In the genomic region with DNA sequence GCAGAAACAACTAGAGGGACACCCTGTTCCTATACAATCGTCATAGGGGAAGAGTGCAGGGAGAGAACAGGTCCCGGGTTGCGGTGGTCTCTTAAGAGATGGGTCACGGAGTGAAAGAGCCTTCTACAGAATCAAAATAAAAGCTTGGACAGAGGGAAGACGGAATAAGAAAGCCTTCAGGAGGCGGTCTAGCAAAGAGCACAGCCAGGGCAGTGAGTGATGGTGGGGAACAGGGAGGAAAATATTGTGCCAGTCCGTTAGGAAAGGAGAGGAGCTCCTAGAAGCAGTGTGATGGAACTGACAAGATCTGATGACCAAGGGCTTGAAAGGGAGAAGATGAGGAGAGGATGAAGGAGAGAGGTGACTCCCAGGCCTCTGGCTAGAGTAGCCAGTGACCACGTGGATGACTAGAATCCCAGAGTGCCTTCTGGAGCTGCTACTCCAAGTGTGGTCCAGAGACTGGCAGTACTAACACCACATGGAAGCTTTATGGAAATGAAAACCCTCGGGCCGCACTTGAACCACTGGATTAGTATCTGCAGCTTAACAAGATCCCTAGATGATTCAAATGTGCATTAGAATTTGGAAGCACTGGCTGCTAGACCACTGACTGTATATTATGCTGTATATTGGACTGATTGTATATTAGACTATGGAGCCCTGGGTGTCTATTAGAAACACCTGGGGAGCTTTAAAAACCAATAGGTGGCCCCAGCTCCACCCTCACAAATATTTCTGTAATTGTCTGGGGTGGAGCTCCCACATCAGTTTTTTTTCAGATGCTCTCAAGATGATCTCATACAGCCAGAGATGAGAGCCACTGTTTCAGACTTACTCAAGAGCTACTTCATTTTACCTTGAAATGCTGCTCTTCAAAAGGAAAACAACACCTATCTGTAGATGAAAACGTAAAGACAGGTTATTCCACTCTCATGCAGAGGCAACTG, we compare ENCODE assay signal across 10 cellular contexts. TPM values are rescaled to one million over a fixed set of nuclear protein-coding genes. Genes with fewer than 3 reads are reported as not detected.
DNase-seq lines count a peak whose midpoint lies in the region; ATAC-seq, FAIRE-seq and TF ChIP-seq lines count a peak whose summit lies in the region.
"Had no signal": no experiment of that assay in that cellular context is flagged by ENCODE, and none has a peak within 500 bp of the region (broad histone marks: within the 10 kb centered on the region; RNA-seq: fewer than 3 reads in every experiment).

No MANE protein-coding gene starts in this region.

- no peaks in the 10 kb centered on the region for H3K27me3 ChIP-seq in MG63
- no peaks in the 10 kb centered on the region for H3K27me3 ChIP-seq in endothelial cell of umbilical vein (ENCODE audit: control insufficient read depth in 2 of 2, insufficient read depth in 2 of 2, low read length in 2 of 2)
- H3K27me3 ChIP-seq in parathyroid adenoma (ENCODE audit: control insufficient read depth, insufficient read depth, low read length) = no peaks in the 10 kb centered on the region

- intact Hi-C loops in endothelial cell of umbilical vein (cut with micrococcal nuclease) = loop anchor here (1.0 kb wide), 3 partner anchors 34 to 97 kb away; no protein-coding TSS in a partner anchor

- peak; percentile 61 for FAIRE-seq in endothelial cell of umbilical vein (lab: Jason Lieb, UNC)
- FAIRE-seq in frontal cortex (lab: Jason Lieb, UNC) = no peak
- FAIRE-seq: A204.1 had no signal

- H3K9me1 ChIP-seq in endothelial cell of umbilical vein (replicated peaks; ENCODE audit: control insufficient read depth, extremely low read depth, insufficient read depth, low read length) = no peaks in the 10 kb centered on the region

- H3K4me1 ChIP-seq in endothelial cell of umbilical vein (ENCODE audit: control insufficient read depth, extremely low read depth, insufficient read depth, low read length) = peaks cover 35% of the 10 kb centered on the region
- no peaks in the 10 kb centered on the region for H3K4me1 ChIP-seq in parathyroid adenoma

- peak overlapping the region; percentile 67 for H3K4me3 ChIP-seq in MG63
- peak overlapping the region in 1 of 3 experiments; percentile 28 for H3K4me3 ChIP-seq in endothelial cell of umbilical vein (replicated peaks in 1 of 3; ENCODE audit: insufficient read depth in 1 of 3, low read depth in 1 of 3, low read length in 3 of 3)
- H3K4me3 ChIP-seq in parathyroid adenoma (ENCODE audit: low read depth, low read length) = peak overlapping the region; percentile 58

- no peak for ATAC-seq in GM21390 (IDR thresholded peaks at IDR 0.05; ENCODE audit: unreplicated experiment)
- ATAC-seq: left colon had no signal

- H3K79me2 ChIP-seq in endothelial cell of umbilical vein (ENCODE audit: control insufficient read depth, insufficient read depth, low read length) (peaks cover 33% of the 10 kb centered on the region), parathyroid adenoma (no peaks in the 10 kb centered on the region)

- peak overlapping the region; percentile 82 for H3K9ac ChIP-seq in endothelial cell of umbilical vein (replicated peaks; ENCODE audit: extremely low read depth, insufficient read depth, low read length)
- H3K9ac ChIP-seq in parathyroid adenoma = no peak overlapping the region

- H3K36me3 ChIP-seq in MG63 (peaks cover 8% of the 10 kb centered on the region), endothelial cell of umbilical vein (ENCODE audit: control insufficient read depth in 2 of 2, extremely low read depth in 1 of 2, insufficient read depth in 2 of 2, low read length in 2 of 2) (no peaks in the 10 kb centered on the region), parathyroid adenoma (ENCODE audit: control insufficient read depth, insufficient read depth, low read length) (no peaks in the 10 kb centered on the region)

- BruUV-seq in endothelial cell of umbilical vein (replicated peaks; lab: Mats Ljungman, UMichigan) = no TSS peak

- peak overlapping the region; percentile 8 for H2AFZ ChIP-seq in endothelial cell of umbilical vein (ENCODE audit: low read depth, low read length)
- H2AFZ ChIP-seq in parathyroid adenoma = peak overlapping the region; percentile 76

- POLR2A ChIA-PET in endothelial cell of umbilical vein (lab: Charles Lee) = interaction anchor here (2.5 kb wide), 1 partner anchor 59 kb away, joined by 11 read pairs; no protein-coding TSS in a partner anchor

- dilution Hi-C loops in endothelial cell of umbilical vein (cut with MboI; ENCODE audit: extremely low pct_ligation_motif_present, low sequenced_read_pairs) = no loop called here

- peaks cover 5% of the 10 kb centered on the region for H4K20me1 ChIP-seq in endothelial cell of umbilical vein (replicated peaks; ENCODE audit: control insufficient read depth, extremely low read depth, insufficient read depth, low read length)

- H3K9me3 ChIP-seq in MG63 (no peaks in the 10 kb centered on the region), endothelial cell of umbilical vein (replicated peaks; ENCODE audit: control insufficient read depth, insufficient read depth, low read length) (no peaks in the 10 kb centered on the region), parathyroid adenoma (ENCODE audit: control insufficient read depth, low read length) (no peaks in the 10 kb centered on the region)

- no peak for TF ChIP-seq POLR2A in endothelial cell of umbilical vein (IDR thresholded peaks at IDR 0.05; ENCODE audit: low read depth, low read length)

- peak overlapping the region; percentile 72 for H3K27ac ChIP-seq in endothelial cell of umbilical vein (ENCODE audit: insufficient read depth, low read depth, low read length)
- no peak overlapping the region for H3K27ac ChIP-seq in parathyroid adenoma

- TF ChIP-seq CTCF in endothelial cell of umbilical vein (IDR thresholded peaks at IDR 0.05; ENCODE audit: extremely low read depth in 1 of 2, insufficient read depth in 1 of 2, low read depth in 1 of 2, low read length in 2 of 2) = no peak
- no peak for TF ChIP-seq CTCF in parathyroid adenoma (IDR thresholded peaks at IDR 0.05)

- H3K4me2 ChIP-seq in endothelial cell of umbilical vein (ENCODE audit: insufficient read depth, low read length) (peak overlapping the region; percentile 90), parathyroid adenoma (ENCODE audit: low read length) (peak overlapping the region; percentile 87)

- DNase-seq in DMS53 (lab: John Stamatoyannopoulos, UW) = peak; percentile 56
- no peak for DNase-seq in DMS53 treated with DMSO at 0.1 percent for 48 hours (lab: John Stamatoyannopoulos, UW; ENCODE audit: unreplicated experiment)
- peak; percentile 35 for DNase-seq in MG63
- no peak for DNase-seq in endothelial cell of umbilical vein (ENCODE audit: low read depth, low spot score)
- no peak for DNase-seq in stimulated activated CD4-positive, alpha-beta T cell treated with anti-CD3 and anti-CD28 coated beads, Interleukin-4, amount 100 ng/mL, for 1 hour
- DNase-seq in frontal cortex (ENCODE audit: low spot score in 2 of 2) = no peak
- DNase-seq: left colon had no signal

- CTCF ChIA-PET in endothelial cell of umbilical vein (lab: Charles Lee) = interaction anchor here (0.6 to 4.2 kb wide), 17 partner anchors 8 to 360 kb away, joined by 3 to 33 read pairs (median 5); no protein-coding TSS in a partner anchor

TF ChIP-seq in endothelial cell of umbilical vein, 7 proteins besides CTCF, POLR2A, EP300 and RAD21:
- no peak for TF ChIP-seq POLR2AphosphoS5 (IDR thresholded peaks at IDR 0.05; ENCODE audit: insufficient read depth, low read depth, low read length)
- TF ChIP-seq JUN (IDR thresholded peaks at IDR 0.05; ENCODE audit: borderline replicate concordance, insufficient read depth, insufficient read length, low read depth) = no peak
- TF ChIP-seq EZH2 (IDR thresholded peaks at IDR 0.05; ENCODE audit: borderline replicate concordance, low read depth, low read length, severe bottlenecking) = no peak
- no peak for TF ChIP-seq GATA2 (IDR thresholded peaks at IDR 0.05; ENCODE audit: insufficient read depth, insufficient read length, low read depth, low read length)
- no peak for TF ChIP-seq MYC (IDR thresholded peaks at IDR 0.05; ENCODE audit: low read depth, low read length)
- TF ChIP-seq FOS (IDR thresholded peaks at IDR 0.05; ENCODE audit: borderline replicate concordance, insufficient read depth, low read length) = no peak
- TF ChIP-seq, protein P1, sequence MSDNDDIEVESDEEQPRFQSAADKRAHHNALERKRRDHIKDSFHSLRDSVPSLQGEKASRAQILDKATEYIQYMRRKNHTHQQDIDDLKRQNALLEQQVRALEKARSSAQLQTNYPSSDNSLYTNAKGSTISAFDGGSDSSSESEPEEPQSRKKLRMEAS (IDR thresholded peaks at IDR 0.05; ENCODE audit: insufficient read depth, insufficient read length) = no peak

RNA-seq across cellular contexts. Expression of a gene that starts 1.1 kb away (rescaled TPM):
- total RNA-seq in MG63 (2014; rRNA removed; shearing (Covaris generic); ENCODE audit: low replicate concordance) = 47.2 and 48.6 TPM in 2 replicates
- 59.7 and 66.5 TPM in 2 replicates for total RNA-seq in endothelial cell of umbilical vein
- polyA plus RNA-seq in endothelial cell of umbilical vein = 42.5 and 52.6 TPM in 2 replicates
- 37.6 and 45.6 TPM in 2 replicates for polyA plus RNA-seq in endothelial cell of umbilical vein (2011; cell fraction: cytosol; rRNA removed)
- 27.8 and 38.0 TPM in 2 replicates for polyA plus RNA-seq in endothelial cell of umbilical vein (2011; cell fraction: nucleus; rRNA removed)
- 42.1 and 42.8 TPM in 2 replicates for polyA plus RNA-seq in endothelial cell of umbilical vein (2012)
- 59.4 and 60.7 TPM in 2 replicates for polyA minus RNA-seq in endothelial cell of umbilical vein
- not detected for polyA minus RNA-seq in endothelial cell of umbilical vein (2011; cell fraction: cytosol; rRNA and poly(A)+ RNA removed)
- polyA minus RNA-seq in endothelial cell of umbilical vein (2011; cell fraction: nucleus; rRNA and poly(A)+ RNA removed) = 19.1 and 46.6 TPM in 2 replicates
- total RNA-seq in frontal cortex = 0.41 TPM

Comparison
In these comparisons a context has a peak if more than half of its experiments do, and no peak if none do; other contexts are left out.
1. DNase-seq: peak in DMS53 (single experiment) and MG63 (single experiment); none in DMS53 treated with DMSO at 0.1 percent for 48 hours (single experiment), endothelial cell of umbilical vein (single experiment), stimulated activated CD4-positive, alpha-beta T cell treated with anti-CD3 and anti-CD28 coated beads, Interleukin-4, amount 100 ng/mL, for 1 hour (single experiment) and frontal cortex (0 of 2).
2. RNA of a gene that starts 1.1 kb away (total RNA-seq): 59.7 to 66.5 TPM in endothelial cell of umbilical vein and 47.2 to 48.6 TPM in MG63; 0.41 TPM in frontal cortex (single experiment); every median in the first group is over 10 times any median in the second.